13 cellular contexts compared by ENCODE assay signal in the genomic region with DNA sequence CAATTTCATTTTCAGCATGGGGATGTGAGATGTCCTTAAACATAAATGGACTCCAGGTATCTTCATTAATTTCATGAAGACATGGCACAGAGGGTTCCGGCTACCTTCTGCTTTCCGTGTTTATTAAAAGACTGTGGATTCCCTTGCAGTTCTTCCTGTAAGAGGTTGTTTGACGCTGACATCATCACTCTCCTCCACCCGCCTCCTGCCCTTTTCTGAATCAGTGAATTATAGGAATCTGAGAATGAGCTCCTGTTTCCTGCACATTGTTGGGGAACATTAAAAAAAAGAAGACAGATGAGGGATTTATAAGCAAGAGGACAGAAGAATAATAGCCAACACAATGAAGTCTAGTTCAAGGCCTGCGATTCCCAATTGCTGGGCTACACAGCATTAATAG.
DNase-seq lines count a peak whose midpoint lies in the region; ATAC-seq and TF ChIP-seq lines count a peak whose summit lies in the region.
"Had no signal": no experiment of that assay in that cellular context is flagged by ENCODE, and none has a peak within 500 bp of the region (broad histone marks: within the 10 kb centered on the region; RNA-seq: fewer than 3 reads in every experiment).

No MANE protein-coding gene starts in this region.

- H3K79me2 ChIP-seq in smooth muscle cell (ENCODE audit: low read depth), result peaks cover 35% of the 10 kb centered on the region

- no peaks in the 10 kb centered on the region for H3K36me3 ChIP-seq in smooth muscle cell (ENCODE audit: low read depth)

- ATAC-seq in GM21367 (IDR thresholded peaks at IDR 0.05; ENCODE audit: unreplicated experiment), result no peak
- ATAC-seq in GM18858 (IDR thresholded peaks at IDR 0.05; ENCODE audit: unreplicated experiment), result no peak
- ATAC-seq: natural killer cell had no signal

- H3K9me3 ChIP-seq in smooth muscle cell (replicated peaks; ENCODE audit: low read depth), result no peaks in the 10 kb centered on the region

- H3K27ac ChIP-seq in smooth muscle cell (ENCODE audit: low read depth) (peak overlapping the region; percentile 74), RWPE1 (no peak overlapping the region)

- peaks cover 83% of the 10 kb centered on the region for H4K20me1 ChIP-seq in smooth muscle cell (ENCODE audit: low read depth)

- peaks cover 13% of the 10 kb centered on the region for H3K4me1 ChIP-seq in smooth muscle cell (ENCODE audit: low read depth)

- H3K4me3 ChIP-seq in cardiac fibroblast (replicated peaks in 1 of 2; ENCODE audit: low read depth in 2 of 2, low read length in 2 of 2), result no peak overlapping the region
- H3K4me3 ChIP-seq in smooth muscle cell, result no peak overlapping the region

- no peaks in the 10 kb centered on the region for H3K27me3 ChIP-seq in smooth muscle cell (ENCODE audit: low read depth)

- CTCF ChIA-PET in RWPE1 (lab: Yijun Ruan, JAX), result no interaction called here

- H3K4me2 ChIP-seq in smooth muscle cell, result peak overlapping the region; percentile 75

- H3K9ac ChIP-seq in smooth muscle cell (ENCODE audit: low read depth), result no peak overlapping the region

- POLR2A ChIA-PET in RWPE1 (lab: Yijun Ruan, JAX; ENCODE audit: low non-redundant PET), result no interaction called here

- peaks cover 29% of the 10 kb centered on the region for H3F3A ChIP-seq in smooth muscle cell (ENCODE audit: low read depth)

- TF ChIP-seq CTCF in cardiac fibroblast (IDR thresholded peaks at IDR 0.05; ENCODE audit: low read depth, low read length) (no peak), smooth muscle cell (IDR thresholded peaks at IDR 0.05; ENCODE audit: borderline replicate concordance, insufficient read depth, poor library complexity, severe bottlenecking) (no peak), RWPE1 (conservative IDR thresholded peaks at IDR 0.05; ENCODE audit: low read depth) (no peak)

- DNase-seq in HT-29 (ENCODE audit: low spot score) (peak; percentile 26), cardiac fibroblast (ENCODE audit: low read depth in 2 of 2) (peak; percentile 62 to 73), kidney glomerular epithelial cell (lab: John Stamatoyannopoulos, UW) (peak; percentile 87), smooth muscle cell (lab: John Stamatoyannopoulos, UW; ENCODE audit: unreplicated experiment) (no peak), SK-N-DZ (ENCODE audit: low spot score) (no peak), RWPE1 (ENCODE audit: low spot score) (no peak)
- DNase-seq: activated naive CD8-positive, alpha-beta T cell treated with anti-CD3 and anti-CD28 coated beads for 36 hours; natural killer cell; NCI-H2107; stimulated activated naive CD4-positive, alpha-beta T cell treated with Interleukin-2 at 50 U/mL for 16 hours; T-helper 9 cell had no signal

- no peak overlapping the region for H2AFZ ChIP-seq in smooth muscle cell (ENCODE audit: low read depth)

- 55% methylated on average over 5 of the region's 5 CpGs for WGBS in smooth muscle cell (ENCODE audit: low lambda C conversion rate)

Comparison
In these comparisons a context has a peak if more than half of its experiments do, and no peak if none do; other contexts are left out.
1. DNase-seq: peak in HT-29 (single experiment), cardiac fibroblast (2 of 2) and kidney glomerular epithelial cell (single experiment); none in smooth muscle cell (single experiment), SK-N-DZ (single experiment) and RWPE1 (single experiment).